39 cellular contexts compared by ENCODE assay signal in the genomic region with DNA sequence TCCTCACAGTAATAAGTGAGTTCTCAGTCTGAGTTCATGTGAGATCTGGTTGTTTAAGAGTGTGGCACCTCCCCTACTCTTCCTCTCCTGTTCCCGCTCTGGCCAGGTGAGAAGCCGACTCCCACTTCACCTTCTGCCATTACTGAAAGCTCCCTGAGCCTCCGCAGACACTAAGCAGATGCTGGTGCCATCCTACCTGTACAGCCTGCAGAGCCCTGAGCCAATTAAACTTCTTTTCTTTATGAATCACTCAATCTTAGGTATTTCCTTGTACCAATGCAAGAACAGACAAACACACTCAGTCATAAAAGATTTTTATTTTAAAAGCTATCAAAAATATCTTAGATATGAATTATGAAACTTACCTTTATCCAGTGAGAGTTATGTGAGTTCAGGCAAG.
"Had no signal": no experiment of that assay in that cellular context is flagged by ENCODE, and none has a peak within 500 bp of the region (broad histone marks: within the 10 kb centered on the region; RNA-seq: fewer than 3 reads in every experiment).

No MANE protein-coding gene starts in this region.

- H3K9me3 ChIP-seq: adrenal gland, ascending aorta, body of pancreas, breast epithelium had no signal

- H3K36me3 Mint-ChIP-seq: activated naive CD4-positive, alpha-beta T cell treated with anti-CD3 and anti-CD28 coated beads, Interleukin-2, amount 10 ng/mL, durations not matched to agents 7 days and 5 days; activated naive CD4-positive, alpha-beta T cell treated with anti-CD3 and anti-CD28 coated beads, Interleukin-2, amount 50 U/mL, for 24 hours; activated naive CD4-positive, alpha-beta T cell treated with anti-CD3 and anti-CD28 coated beads, Interleukin-2, amount 50 U/mL, for 72 hours; activated naive CD8-positive, alpha-beta T cell; activated naive CD8-positive, alpha-beta T cell treated with anti-CD3 and anti-CD28 coated beads for 36 hours; activated naive CD8-positive, alpha-beta T cell treated with anti-CD3 and anti-CD28 coated beads, Interleukin-2, amount 10 ng/mL, durations not matched to agents 7 days and 5 days; brain had no signal

- H3K4me3 Mint-ChIP-seq: activated naive CD4-positive, alpha-beta T cell treated with anti-CD3 and anti-CD28 coated beads for 36 hours; activated naive CD4-positive, alpha-beta T cell treated with anti-CD3 and anti-CD28 coated beads, Interleukin-2, amount 10 ng/mL, durations not matched to agents 7 days and 5 days; activated naive CD4-positive, alpha-beta T cell treated with anti-CD3 and anti-CD28 coated beads, Interleukin-2, amount 50 U/mL, for 24 hours; activated naive CD8-positive, alpha-beta T cell; activated naive CD8-positive, alpha-beta T cell treated with anti-CD3 and anti-CD28 coated beads for 36 hours; activated naive CD8-positive, alpha-beta T cell treated with anti-CD3 and anti-CD28 coated beads, Interleukin-2, amount 10 ng/mL, durations not matched to agents 7 days and 5 days; activated naive CD8-positive, alpha-beta T cell treated with anti-CD3 and anti-CD28 coated beads, Interleukin-2, amount 50 U/mL, for 24 hours; activated T-cell treated with anti-CD3 and anti-CD28 coated beads, Interleukin-2, amount 50 U/mL, for 24 hours; activated T-cell treated with anti-CD3 and anti-CD28 coated beads, Interleukin-2, amount 50 U/mL, for 4 hours; activated T-cell treated with anti-CD3 and anti-CD28 coated beads, Interleukin-2, amount 50 U/mL, for 72 hours; activated T-helper 1 cell treated with anti-CD3 and anti-CD28 coated beads, Interleukin-12 subunit alpha, Interleukin-12 subunit beta, Interleukin-2, Interleukin-4 antibody, amounts not matched to agents 30 ng/mL and 10 ng/mL and 1 ng/mL, durations not matched to agents 14 hours and 24 hours and 36 hours; activated T-helper 17 cell treated with anti-CD3 and anti-CD28 coated beads, Interleukin-2, amount 50 U/mL, for 72 hours; brain; central memory CD8-positive, alpha-beta T cell had no signal

- H3K27me3 ChIP-seq: adrenal gland, ascending aorta, brain microvascular endothelial cell, cardiac muscle cell had no signal

- ATAC-seq: activated naive CD4-positive, alpha-beta T cell treated with anti-CD3 and anti-CD28 coated beads, Interleukin-2, amount 50 U/mL, for 72 hours; activated naive CD8-positive, alpha-beta T cell treated with anti-CD3 and anti-CD28 coated beads, Interleukin-2, amount 50 U/mL, for 24 hours; activated T-cell treated with anti-CD3 and anti-CD28 coated beads, Interleukin-2, amount 50 U/mL, for 4 hours; activated T-cell treated with anti-CD3 and anti-CD28 coated beads, Interleukin-2, amount 50 U/mL, for 72 hours; activated T-helper 17 cell treated with anti-CD3 and anti-CD28 coated beads, Interleukin-2, amount 50 U/mL, for 72 hours; body of pancreas had no signal

- H3K9me3 Mint-ChIP-seq: activated naive CD4-positive, alpha-beta T cell treated with anti-CD3 and anti-CD28 coated beads for 36 hours; activated naive CD4-positive, alpha-beta T cell treated with anti-CD3 and anti-CD28 coated beads, Interleukin-2, amount 10 ng/mL, durations not matched to agents 7 days and 5 days; activated naive CD4-positive, alpha-beta T cell treated with anti-CD3 and anti-CD28 coated beads, Interleukin-2, amount 50 U/mL, for 24 hours; activated naive CD8-positive, alpha-beta T cell treated with anti-CD3 and anti-CD28 coated beads, Interleukin-2, amount 10 ng/mL, durations not matched to agents 7 days and 5 days; activated naive CD8-positive, alpha-beta T cell treated with anti-CD3 and anti-CD28 coated beads, Interleukin-2, amount 50 U/mL, for 24 hours; activated T-cell treated with anti-CD3 and anti-CD28 coated beads, Interleukin-2, amount 50 U/mL, for 4 hours; activated T-helper 1 cell treated with anti-CD3 and anti-CD28 coated beads, Interleukin-12 subunit alpha, Interleukin-12 subunit beta, Interleukin-2, Interleukin-4 antibody, amounts not matched to agents 30 ng/mL and 10 ng/mL and 1 ng/mL, durations not matched to agents 14 hours and 24 hours and 36 hours; activated T-helper 2 cell treated with anti-CD3 and anti-CD28 coated beads, Interferon-gamma antibody, Interleukin-2, Interleukin-4, amounts not matched to agents 10 μg/mL and 5 μg/mL and 100 μg/mL, durations not matched to agents 14 hours and 24 hours and 36 hours; central memory CD8-positive, alpha-beta T cell had no signal

- H3K27ac ChIP-seq: adrenal gland, ascending aorta, body of pancreas, brain microvascular endothelial cell, breast epithelium, cardiac muscle cell had no signal

- H3K4me1 Mint-ChIP-seq: activated naive CD4-positive, alpha-beta T cell treated with anti-CD3 and anti-CD28 coated beads, Interleukin-2, amount 10 ng/mL, durations not matched to agents 7 days and 5 days; activated naive CD4-positive, alpha-beta T cell treated with anti-CD3 and anti-CD28 coated beads, Interleukin-2, amount 50 U/mL, for 24 hours; activated naive CD8-positive, alpha-beta T cell treated with anti-CD3 and anti-CD28 coated beads for 36 hours; activated naive CD8-positive, alpha-beta T cell treated with anti-CD3 and anti-CD28 coated beads, Interleukin-2, amount 10 ng/mL, durations not matched to agents 7 days and 5 days; brain; central memory CD8-positive, alpha-beta T cell had no signal

- H3K36me3 ChIP-seq: adrenal gland, ascending aorta, brain microvascular endothelial cell, breast epithelium, cardiac muscle cell had no signal

- H3K4me3 ChIP-seq: adrenal gland, ascending aorta, body of pancreas, breast epithelium, cardiac muscle cell had no signal

- H3K4me1 ChIP-seq: adrenal gland, ascending aorta, body of pancreas, breast epithelium had no signal

- H3K27ac Mint-ChIP-seq: activated naive CD4-positive, alpha-beta T cell treated with anti-CD3 and anti-CD28 coated beads for 36 hours; activated naive CD4-positive, alpha-beta T cell treated with anti-CD3 and anti-CD28 coated beads, Interleukin-2, amount 10 ng/mL, durations not matched to agents 7 days and 5 days; activated naive CD4-positive, alpha-beta T cell treated with anti-CD3 and anti-CD28 coated beads, Interleukin-2, amount 50 U/mL, for 24 hours; activated naive CD4-positive, alpha-beta T cell treated with anti-CD3 and anti-CD28 coated beads, Interleukin-2, amount 50 U/mL, for 72 hours; activated naive CD8-positive, alpha-beta T cell; activated naive CD8-positive, alpha-beta T cell treated with anti-CD3 and anti-CD28 coated beads for 36 hours; activated naive CD8-positive, alpha-beta T cell treated with anti-CD3 and anti-CD28 coated beads, Interleukin-2, amount 10 ng/mL, durations not matched to agents 7 days and 5 days; activated naive CD8-positive, alpha-beta T cell treated with anti-CD3 and anti-CD28 coated beads, Interleukin-2, amount 50 U/mL, for 24 hours; activated T-cell treated with anti-CD3 and anti-CD28 coated beads, Interleukin-2, amount 50 U/mL, for 24 hours; activated T-cell treated with anti-CD3 and anti-CD28 coated beads, Interleukin-2, amount 50 U/mL, for 72 hours; activated T-helper 1 cell treated with anti-CD3 and anti-CD28 coated beads, Interleukin-12 subunit alpha, Interleukin-12 subunit beta, Interleukin-2, Interleukin-4 antibody, amounts not matched to agents 30 ng/mL and 10 ng/mL and 1 ng/mL, durations not matched to agents 14 hours and 24 hours and 36 hours; activated T-helper 17 cell treated with anti-CD3 and anti-CD28 coated beads, Interleukin-2, amount 50 U/mL, for 72 hours; activated T-helper 2 cell treated with anti-CD3 and anti-CD28 coated beads, Interferon-gamma antibody, Interleukin-2, Interleukin-4, amounts not matched to agents 10 μg/mL and 5 μg/mL and 100 μg/mL, durations not matched to agents 14 hours and 24 hours and 36 hours; brain had no signal

- DNase-seq: activated effector memory CD4-positive, alpha-beta T cell treated with anti-CD3 and anti-CD28 coated beads, Interleukin-2, amount 50 U/mL, for 16 hours; activated effector memory CD4-positive, alpha-beta T cell treated with Interleukin-2 at 50 U/mL for 16 hours; activated gamma-delta T cell; activated gamma-delta T cell treated with Interleukin-2 at 50 U/mL for 16 hours; activated naive CD4-positive, alpha-beta T cell; activated naive CD4-positive, alpha-beta T cell treated with anti-CD3 and anti-CD28 coated beads for 36 hours; activated naive CD4-positive, alpha-beta T cell treated with anti-CD3 and anti-CD28 coated beads, Interleukin-2, amount 10 ng/mL, durations not matched to agents 7 days and 5 days; activated naive CD4-positive, alpha-beta T cell treated with anti-CD3 and anti-CD28 coated beads, Interleukin-2, amount 50 U/mL, for 16 hours; activated naive CD4-positive, alpha-beta T cell treated with Interleukin-2 at 50 U/mL for 16 hours; activated naive CD8-positive, alpha-beta T cell treated with anti-CD3 and anti-CD28 coated beads for 36 hours; activated naive CD8-positive, alpha-beta T cell treated with anti-CD3 and anti-CD28 coated beads, Interleukin-2, amount 10 ng/mL, durations not matched to agents 7 days and 5 days; activated naive CD8-positive, alpha-beta T cell treated with anti-CD3 and anti-CD28 coated beads, Interleukin-2, amount 50 U/mL, for 24 hours; activated T-cell treated with anti-CD3 and anti-CD28 coated beads for 4 hours; activated T-cell treated with anti-CD3 and anti-CD28 coated beads, Interleukin-2, amount 50 U/mL, for 1 hour; activated T-cell treated with anti-CD3 and anti-CD28 coated beads, Interleukin-2, amount 50 U/mL, for 24 hours; activated T-cell treated with anti-CD3 and anti-CD28 coated beads, Interleukin-2, amount 50 U/mL, for 4 hours; activated T-cell treated with anti-CD3 and anti-CD28 coated beads, Interleukin-2, amount 50 U/mL, for 48 hours; activated T-cell treated with anti-CD3 and anti-CD28 coated beads, Interleukin-2, amount 50 U/mL, for 72 hours; adrenal gland; amniotic stem cell; amygdala; anterior cingulate cortex; aorta; body of pancreas; brain microvascular endothelial cell; caudate nucleus; central memory CD4-positive, alpha-beta T cell; cerebellar nuclear complex had no signal
